ENCODE assay signal across 1 cellular context in the genomic region with DNA sequence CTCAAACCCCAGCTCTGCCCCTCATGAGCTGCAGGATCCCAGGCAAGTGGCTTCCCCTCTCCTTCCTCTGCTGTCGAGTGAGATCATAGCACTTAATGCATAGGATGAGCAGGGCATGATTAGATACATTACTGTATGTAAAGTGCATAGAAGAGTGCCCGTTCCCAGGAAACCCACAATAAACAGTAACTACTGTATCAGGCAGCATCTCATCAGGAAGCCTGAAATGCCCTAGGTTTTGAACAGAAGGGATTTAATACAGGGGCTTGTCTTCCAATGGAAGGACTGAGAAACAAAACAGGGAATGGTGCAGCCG.
TF ChIP-seq lines count a peak whose summit lies in the region.

No MANE protein-coding gene starts in this region.

TF ChIP-seq in GM12878, 131 proteins besides CTCF, POLR2A, EP300 and RAD21:
- TF ChIP-seq MEF2A (IDR thresholded peaks at IDR 0.05; ENCODE audit: insufficient read depth, low read depth, low read length): no peak
- TF ChIP-seq FOXM1 (IDR thresholded peaks at IDR 0.05; ENCODE audit: low read depth, low read length): no peak
- no peak for TF ChIP-seq STAT3 (IDR thresholded peaks at IDR 0.05; ENCODE audit: low read depth, low read length)
- TF ChIP-seq, protein P1, sequence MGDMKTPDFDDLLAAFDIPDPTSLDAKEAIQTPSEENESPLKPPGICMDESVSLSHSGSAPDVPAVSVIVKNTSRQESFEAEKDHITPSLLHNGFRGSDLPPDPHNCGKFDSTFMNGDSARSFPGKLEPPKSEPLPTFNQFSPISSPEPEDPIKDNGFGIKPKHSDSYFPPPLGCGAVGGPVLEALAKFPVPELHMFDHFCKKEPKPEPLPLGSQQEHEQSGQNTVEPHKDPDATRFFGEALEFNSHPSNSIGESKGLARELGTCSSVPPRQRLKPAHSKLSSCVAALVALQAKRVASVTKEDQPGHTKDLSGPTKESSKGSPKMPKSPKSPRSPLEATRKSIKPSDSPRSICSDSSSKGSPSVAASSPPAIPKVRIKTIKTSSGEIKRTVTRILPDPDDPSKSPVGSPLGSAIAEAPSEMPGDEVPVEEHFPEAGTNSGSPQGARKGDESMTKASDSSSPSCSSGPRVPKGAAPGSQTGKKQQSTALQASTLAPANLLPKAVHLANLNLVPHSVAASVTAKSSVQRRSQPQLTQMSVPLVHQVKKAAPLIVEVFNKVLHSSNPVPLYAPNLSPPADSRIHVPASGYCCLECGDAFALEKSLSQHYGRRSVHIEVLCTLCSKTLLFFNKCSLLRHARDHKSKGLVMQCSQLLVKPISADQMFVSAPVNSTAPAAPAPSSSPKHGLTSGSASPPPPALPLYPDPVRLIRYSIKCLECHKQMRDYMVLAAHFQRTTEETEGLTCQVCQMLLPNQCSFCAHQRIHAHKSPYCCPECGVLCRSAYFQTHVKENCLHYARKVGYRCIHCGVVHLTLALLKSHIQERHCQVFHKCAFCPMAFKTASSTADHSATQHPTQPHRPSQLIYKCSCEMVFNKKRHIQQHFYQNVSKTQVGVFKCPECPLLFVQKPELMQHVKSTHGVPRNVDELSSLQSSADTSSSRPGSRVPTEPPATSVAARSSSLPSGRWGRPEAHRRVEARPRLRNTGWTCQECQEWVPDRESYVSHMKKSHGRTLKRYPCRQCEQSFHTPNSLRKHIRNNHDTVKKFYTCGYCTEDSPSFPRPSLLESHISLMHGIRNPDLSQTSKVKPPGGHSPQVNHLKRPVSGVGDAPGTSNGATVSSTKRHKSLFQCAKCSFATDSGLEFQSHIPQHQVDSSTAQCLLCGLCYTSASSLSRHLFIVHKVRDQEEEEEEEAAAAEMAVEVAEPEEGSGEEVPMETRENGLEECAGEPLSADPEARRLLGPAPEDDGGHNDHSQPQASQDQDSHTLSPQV (IDR thresholded peaks at IDR 0.05): no peak
- TF ChIP-seq BHLHE40 (IDR thresholded peaks at IDR 0.05; ENCODE audit: borderline replicate concordance in 1 of 2, low read depth in 2 of 2, low read length in 1 of 2): no peak
- no peak for TF ChIP-seq POU2F2 (IDR thresholded peaks at IDR 0.05; ENCODE audit: borderline replicate concordance, low read depth, low read length)
- no peak for TF ChIP-seq TCF12 (IDR thresholded peaks at IDR 0.05; ENCODE audit: low read depth, low read length)
- no peak for TF ChIP-seq TAF1 (IDR thresholded peaks at IDR 0.05; ENCODE audit: borderline replicate concordance, low read depth, low read length)
- TF ChIP-seq TCF3 (IDR thresholded peaks at IDR 0.05; ENCODE audit: borderline replicate concordance, insufficient read depth, low read depth, low read length): no peak
- TF ChIP-seq ZZZ3 (IDR thresholded peaks at IDR 0.05; ENCODE audit: control insufficient read depth, insufficient read length, low read depth): no peak
- no peak for TF ChIP-seq EED (IDR thresholded peaks at IDR 0.05; ENCODE audit: low read depth)
- no peak for TF ChIP-seq SMC3 (IDR thresholded peaks at IDR 0.05; ENCODE audit: borderline replicate concordance, low read length)
- TF ChIP-seq NR2C2 (IDR thresholded peaks at IDR 0.05; ENCODE audit: borderline replicate concordance, control insufficient read depth, insufficient read length, low read depth): no peak
- TF ChIP-seq, protein P2, sequence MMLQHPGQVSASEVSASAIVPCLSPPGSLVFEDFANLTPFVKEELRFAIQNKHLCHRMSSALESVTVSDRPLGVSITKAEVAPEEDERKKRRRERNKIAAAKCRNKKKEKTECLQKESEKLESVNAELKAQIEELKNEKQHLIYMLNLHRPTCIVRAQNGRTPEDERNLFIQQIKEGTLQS (IDR thresholded peaks at IDR 0.05; ENCODE audit: borderline replicate concordance, extremely low read depth, low read depth, low read length): no peak
- TF ChIP-seq SMARCA5 (IDR thresholded peaks at IDR 0.05): no peak
- TF ChIP-seq, protein P3, sequence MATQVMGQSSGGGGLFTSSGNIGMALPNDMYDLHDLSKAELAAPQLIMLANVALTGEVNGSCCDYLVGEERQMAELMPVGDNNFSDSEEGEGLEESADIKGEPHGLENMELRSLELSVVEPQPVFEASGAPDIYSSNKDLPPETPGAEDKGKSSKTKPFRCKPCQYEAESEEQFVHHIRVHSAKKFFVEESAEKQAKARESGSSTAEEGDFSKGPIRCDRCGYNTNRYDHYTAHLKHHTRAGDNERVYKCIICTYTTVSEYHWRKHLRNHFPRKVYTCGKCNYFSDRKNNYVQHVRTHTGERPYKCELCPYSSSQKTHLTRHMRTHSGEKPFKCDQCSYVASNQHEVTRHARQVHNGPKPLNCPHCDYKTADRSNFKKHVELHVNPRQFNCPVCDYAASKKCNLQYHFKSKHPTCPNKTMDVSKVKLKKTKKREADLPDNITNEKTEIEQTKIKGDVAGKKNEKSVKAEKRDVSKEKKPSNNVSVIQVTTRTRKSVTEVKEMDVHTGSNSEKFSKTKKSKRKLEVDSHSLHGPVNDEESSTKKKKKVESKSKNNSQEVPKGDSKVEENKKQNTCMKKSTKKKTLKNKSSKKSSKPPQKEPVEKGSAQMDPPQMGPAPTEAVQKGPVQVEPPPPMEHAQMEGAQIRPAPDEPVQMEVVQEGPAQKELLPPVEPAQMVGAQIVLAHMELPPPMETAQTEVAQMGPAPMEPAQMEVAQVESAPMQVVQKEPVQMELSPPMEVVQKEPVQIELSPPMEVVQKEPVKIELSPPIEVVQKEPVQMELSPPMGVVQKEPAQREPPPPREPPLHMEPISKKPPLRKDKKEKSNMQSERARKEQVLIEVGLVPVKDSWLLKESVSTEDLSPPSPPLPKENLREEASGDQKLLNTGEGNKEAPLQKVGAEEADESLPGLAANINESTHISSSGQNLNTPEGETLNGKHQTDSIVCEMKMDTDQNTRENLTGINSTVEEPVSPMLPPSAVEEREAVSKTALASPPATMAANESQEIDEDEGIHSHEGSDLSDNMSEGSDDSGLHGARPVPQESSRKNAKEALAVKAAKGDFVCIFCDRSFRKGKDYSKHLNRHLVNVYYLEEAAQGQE (IDR thresholded peaks at IDR 0.05; ENCODE audit: low read depth, low read length): no peak
